33 cellular contexts compared by ENCODE assay signal in the genomic region with DNA sequence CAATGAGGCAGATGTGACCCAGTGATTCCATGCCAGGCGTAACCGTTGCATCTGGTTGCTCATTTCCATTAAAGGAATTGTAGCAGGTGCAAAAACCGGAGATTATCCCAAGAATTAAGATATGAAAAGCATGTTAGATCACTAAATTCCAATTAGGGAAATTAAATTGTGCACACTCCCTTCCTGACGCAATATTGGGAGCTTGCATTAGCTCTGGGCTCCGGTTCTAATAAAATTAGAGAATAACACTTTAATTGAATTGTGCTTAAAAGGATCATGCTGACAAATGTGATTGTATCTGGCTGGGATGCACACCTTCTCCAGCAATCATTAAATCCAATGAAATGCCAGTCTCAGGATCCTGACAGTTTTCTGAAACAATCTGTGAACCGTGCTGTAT.
"Had no signal": no experiment of that assay in that cellular context is flagged by ENCODE, and none has a peak within 500 bp of the region (broad histone marks: within the 10 kb centered on the region; RNA-seq: fewer than 3 reads in every experiment).

No MANE protein-coding gene starts in this region.

- H3K36me3 ChIP-seq: adrenal gland, brain microvascular endothelial cell, breast epithelium had no signal

- ATAC-seq: activated CD4-positive, alpha-beta T cell treated with anti-CD3 and anti-CD28 coated beads for 36 hours; activated CD4-positive, CD25-positive, alpha-beta regulatory T cell treated with anti-CD3 and anti-CD28 coated beads, Interleukin-2, amount 50 U/mL, for 24 hours; activated CD8-positive, alpha-beta memory T cell treated with anti-CD3 and anti-CD28 coated beads, Interleukin-2, amount 10 ng/mL, durations not matched to agents 7 days and 5 days; activated CD8-positive, alpha-beta T cell treated with anti-CD3 and anti-CD28 coated beads, Interleukin-2, amount 10 ng/mL, durations not matched to agents 7 days and 5 days; activated naive CD4-positive, alpha-beta T cell treated with anti-CD3 and anti-CD28 coated beads, Interleukin-2, amount 50 U/mL, for 72 hours; body of pancreas; WTC11 had no signal

- H3K27ac ChIP-seq: adrenal gland, body of pancreas, brain microvascular endothelial cell, breast epithelium, VCaP had no signal

- DNase-seq: activated CD4-positive, alpha-beta memory T cell treated with anti-CD3 and anti-CD28 coated beads, Interleukin-2, amount 10 ng/mL, durations not matched to agents 7 days and 5 days; activated CD4-positive, alpha-beta T cell treated with anti-CD3 and anti-CD28 coated beads for 1 hour; activated CD4-positive, alpha-beta T cell treated with anti-CD3 and anti-CD28 coated beads for 36 hours; activated CD4-positive, alpha-beta T cell treated with anti-CD3 and anti-CD28 coated beads for 48 hours; activated CD4-positive, alpha-beta T cell treated with anti-CD3 and anti-CD28 coated beads, Interleukin-2, amount 10 ng/mL, durations not matched to agents 7 days and 5 days; activated CD4-positive, alpha-beta T cell treated with anti-CD3 and anti-CD28 coated beads, Interleukin-2, amount 50 U/mL, for 48 hours; activated CD4-positive, CD25-positive, alpha-beta regulatory T cell; activated CD8-positive, alpha-beta memory T cell treated with anti-CD3 and anti-CD28 coated beads for 24 hours; activated CD8-positive, alpha-beta memory T cell treated with anti-CD3 and anti-CD28 coated beads, Interleukin-2, amount 10 ng/mL, durations not matched to agents 7 days and 5 days; activated CD8-positive, alpha-beta memory T cell treated with anti-CD3 and anti-CD28 coated beads, Interleukin-2, amount 50 U/mL, for 48 hours; activated CD8-positive, alpha-beta T cell treated with anti-CD3 and anti-CD28 coated beads, Interleukin-2, amount 10 ng/mL, durations not matched to agents 7 days and 5 days; activated effector memory CD4-positive, alpha-beta T cell treated with Interleukin-2 at 50 U/mL for 16 hours; activated gamma-delta T cell treated with Interleukin-2 at 50 U/mL for 16 hours; activated naive CD4-positive, alpha-beta T cell; activated naive CD4-positive, alpha-beta T cell treated with anti-CD3 and anti-CD28 coated beads for 36 hours; activated naive CD4-positive, alpha-beta T cell treated with anti-CD3 and anti-CD28 coated beads, Interleukin-2, amount 50 U/mL, for 16 hours; activated naive CD8-positive, alpha-beta T cell treated with anti-CD3 and anti-CD28 coated beads for 36 hours; activated T-cell treated with anti-CD3 and anti-CD28 coated beads, Interleukin-2, amount 50 U/mL, for 24 hours; activated T-cell treated with anti-CD3 and anti-CD28 coated beads, Interleukin-2, amount 50 U/mL, for 48 hours; adrenal gland; amniotic stem cell; aorta; body of pancreas; brain microvascular endothelial cell; central memory CD4-positive, alpha-beta T cell; T-helper 1 cell; T-helper 2 cell; T-helper 9 cell had no signal

- H3K27me3 ChIP-seq: adrenal gland, body of pancreas, brain microvascular endothelial cell, breast epithelium had no signal

- H3K9me3 ChIP-seq: adrenal gland, body of pancreas, breast epithelium had no signal

- H3K4me3 ChIP-seq: adrenal gland, body of pancreas, breast epithelium had no signal

- H3K4me1 ChIP-seq: adrenal gland, body of pancreas, breast epithelium had no signal
